Comparison of ENCODE assay signal across 8 cellular contexts in the genomic region with DNA sequence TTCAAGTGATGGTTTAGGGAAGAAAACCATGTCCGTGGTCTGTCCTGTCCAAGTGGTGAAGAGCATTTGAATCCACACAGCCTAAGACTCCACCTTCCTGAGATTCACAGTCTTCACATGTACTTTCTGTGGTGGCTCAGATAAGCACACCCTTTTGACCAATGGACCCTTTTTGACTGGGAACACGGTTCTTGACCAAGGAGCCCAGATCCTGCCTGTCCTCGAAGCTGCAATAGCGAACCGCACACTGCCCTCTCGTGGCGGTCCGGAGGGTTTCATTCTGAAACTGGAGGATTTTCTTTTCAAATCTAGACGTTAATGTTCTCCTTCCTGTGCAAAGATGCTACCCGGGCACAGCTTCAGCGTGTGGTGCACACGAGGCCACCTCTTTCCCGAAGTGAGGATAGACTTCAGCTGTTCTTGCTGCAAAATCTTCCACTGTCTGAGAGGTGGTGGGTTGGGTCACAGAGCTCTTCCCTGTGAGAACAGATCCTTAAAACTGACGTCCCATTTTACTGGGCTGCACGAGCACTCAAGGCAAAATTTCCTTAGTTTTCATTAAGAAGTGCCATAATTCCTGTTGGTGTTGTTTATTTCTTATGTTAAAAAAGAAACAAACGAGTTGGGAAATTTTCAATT.
DNase-seq lines count a peak whose midpoint lies in the region; ATAC-seq and TF ChIP-seq lines count a peak whose summit lies in the region.

No MANE protein-coding gene starts in this region.

- H3K4me3 Mint-ChIP-seq in HFFc6, result no peak overlapping the region
- H3K4me3 Mint-ChIP-seq in dendritic cell treated with granulocyte-macrophage colony-stimulating factor and Interleukin-4, amounts not matched to agents 40 ng/mL and 50 ng/mL, for 4 days, result no peak overlapping the region

- DNase-seq in CMK (ENCODE audit: low read depth) (peak; percentile 45), HFFc6 (peak; percentile 72), NCI-H748 (lab: John Stamatoyannopoulos, UW; ENCODE audit: unreplicated experiment) (peak; percentile 66), lower leg skin (ENCODE audit: low spot score in 2 of 2) (peak; percentile 55 to 94)
- peak; percentile 76 to 80 for DNase-seq in activated CD4-positive, alpha-beta T cell treated with anti-CD3 and anti-CD28 coated beads, Interleukin-2, amount 50 U/mL, for 48 hours
- DNase-seq in stimulated activated CD8-positive, alpha-beta memory T cell treated with anti-CD3 and anti-CD28 coated beads, Interleukin-12 subunit alpha, Interleukin-12 subunit beta, amount 100 ng/mL, for 1 hour (ENCODE audit: low read depth), result peak; percentile 47

- H3K4me3 ChIP-seq in lower leg skin (ENCODE audit: low read depth, poor library complexity, severe bottlenecking), result no peak overlapping the region

- 17 to 19% methylated on average over 16 of the region's 16 CpGs for WGBS in lower leg skin, 2 donors

- H3K9me3 Mint-ChIP-seq in HFFc6, result no peaks in the 10 kb centered on the region
- H3K9me3 Mint-ChIP-seq in dendritic cell treated with granulocyte-macrophage colony-stimulating factor and Interleukin-4, amounts not matched to agents 40 ng/mL and 50 ng/mL, for 4 days, result no peaks in the 10 kb centered on the region

- H3K27me3 Mint-ChIP-seq in HFFc6 (ENCODE audit: insufficient read depth), result no peaks in the 10 kb centered on the region; the same call in 1 of the 2 replicates
- H3K27me3 Mint-ChIP-seq in dendritic cell treated with granulocyte-macrophage colony-stimulating factor and Interleukin-4, amounts not matched to agents 40 ng/mL and 50 ng/mL, for 4 days, result no peaks in the 10 kb centered on the region

- intact Hi-C loops in dendritic cell treated with granulocyte-macrophage colony-stimulating factor and Interleukin-4, amounts not matched to agents 40 ng/mL and 50 ng/mL, for 4 days (cut with micrococcal nuclease), result loop anchor here (2.0 to 5.0 kb wide), 2 partner anchors 125 to 143 kb away; no protein-coding TSS in a partner anchor
- intact Hi-C loops in lower leg skin (cut with DNase I; ENCODE audit: low total_unique reads), result no loop called here

- peaks cover 42% of the 10 kb centered on the region for H3K36me3 Mint-ChIP-seq in HFFc6 (ENCODE audit: low read depth)
- H3K36me3 Mint-ChIP-seq in dendritic cell treated with granulocyte-macrophage colony-stimulating factor and Interleukin-4, amounts not matched to agents 40 ng/mL and 50 ng/mL, for 4 days (ENCODE audit: low read depth), result peaks cover 59% of the 10 kb centered on the region

- no peak for TF ChIP-seq POLR2A in lower leg skin (IDR thresholded peaks at IDR 0.05)

- peak; percentile 97 for TF ChIP-seq CTCF in HFFc6 (IDR thresholded peaks at IDR 0.05)
- TF ChIP-seq CTCF in lower leg skin (IDR thresholded peaks at IDR 0.05), result peak in 1 of 3 donors; percentile 65

- peak overlapping the region; percentile 65 for H3K27ac Mint-ChIP-seq in HFFc6
- peak overlapping the region; percentile 72 for H3K27ac Mint-ChIP-seq in dendritic cell treated with granulocyte-macrophage colony-stimulating factor and Interleukin-4, amounts not matched to agents 40 ng/mL and 50 ng/mL, for 4 days

- no peak for ATAC-seq in GM19463 (IDR thresholded peaks at IDR 0.05; ENCODE audit: unreplicated experiment)

- H3K4me1 Mint-ChIP-seq in HFFc6 (ENCODE audit: low read depth), result peaks cover 50% of the 10 kb centered on the region
- peaks cover 26% of the 10 kb centered on the region for H3K4me1 Mint-ChIP-seq in dendritic cell treated with granulocyte-macrophage colony-stimulating factor and Interleukin-4, amounts not matched to agents 40 ng/mL and 50 ng/mL, for 4 days (ENCODE audit: low read depth)
